In genomic region chr3:172685331-172686214, GRCh38 we compare ENCODE assay signal across 13 cellular contexts. TPM values are rescaled to one million over a fixed set of nuclear protein-coding genes. Genes with fewer than 3 reads are reported as not detected.
DNase-seq lines count a peak whose midpoint lies in the region; ATAC-seq, FAIRE-seq and TF ChIP-seq lines count a peak whose summit lies in the region.
"Had no signal": no experiment of that assay in that cellular context is flagged by ENCODE, and none has a peak within 500 bp of the region (broad histone marks: within the 10 kb centered on the region; RNA-seq: fewer than 3 reads in every experiment).

No MANE protein-coding gene starts in this region.

- H2AFZ ChIP-seq in smooth muscle cell (ENCODE audit: low read depth): no peak overlapping the region
- H2AFZ ChIP-seq: parathyroid adenoma had no signal

- no peak for TF ChIP-seq POLR2A in tibial nerve (IDR thresholded peaks at IDR 0.05)

- no peak for TF ChIP-seq CTCF in cardiac fibroblast (IDR thresholded peaks at IDR 0.05; ENCODE audit: low read depth, low read length)
- no peak for TF ChIP-seq CTCF in smooth muscle cell (IDR thresholded peaks at IDR 0.05; ENCODE audit: borderline replicate concordance, insufficient read depth, poor library complexity, severe bottlenecking)
- TF ChIP-seq CTCF in pancreas (IDR thresholded peaks at IDR 0.05): no peak
- TF ChIP-seq CTCF in tibial nerve (IDR thresholded peaks at IDR 0.05): no peak

- H3F3A ChIP-seq in smooth muscle cell (ENCODE audit: low read depth): no peaks in the 10 kb centered on the region

- no peak overlapping the region for H3K4me3 Mint-ChIP-seq in activated CD8-positive, alpha-beta memory T cell treated with anti-CD3 and anti-CD28 coated beads, Interleukin-2, amount 10 ng/mL, durations not matched to agents 7 days and 5 days

- FAIRE-seq in pancreas (lab: Jason Lieb, UNC): no peak

- H3K27me3 Mint-ChIP-seq in activated CD8-positive, alpha-beta memory T cell treated with anti-CD3 and anti-CD28 coated beads, Interleukin-2, amount 10 ng/mL, durations not matched to agents 7 days and 5 days: no peaks in the 10 kb centered on the region

- peak overlapping the region; percentile 65 for H3K27ac Mint-ChIP-seq in activated CD8-positive, alpha-beta memory T cell treated with anti-CD3 and anti-CD28 coated beads, Interleukin-2, amount 10 ng/mL, durations not matched to agents 7 days and 5 days

- no peaks in the 10 kb centered on the region for H3K36me3 Mint-ChIP-seq in activated CD8-positive, alpha-beta memory T cell treated with anti-CD3 and anti-CD28 coated beads, Interleukin-2, amount 10 ng/mL, durations not matched to agents 7 days and 5 days

- H3K4me1 ChIP-seq in smooth muscle cell (ENCODE audit: low read depth) (no peaks in the 10 kb centered on the region), pancreas (peaks cover 0 to 16% (median 3%) of the 10 kb centered on the region in 3 donors), tibial nerve (no peaks in the 10 kb centered on the region)

- H3K27ac ChIP-seq in smooth muscle cell (ENCODE audit: low read depth) (peak overlapping the region; percentile 62), pancreas (no peak overlapping the region), tibial nerve (no peak overlapping the region)
- H3K27ac ChIP-seq: parathyroid adenoma, upper lobe of left lung had no signal

- no peaks in the 10 kb centered on the region for H3K9me3 Mint-ChIP-seq in activated CD8-positive, alpha-beta memory T cell treated with anti-CD3 and anti-CD28 coated beads, Interleukin-2, amount 10 ng/mL, durations not matched to agents 7 days and 5 days (ENCODE audit: low read depth)

- H3K4me2 ChIP-seq in smooth muscle cell: no peak overlapping the region

- H3K36me3 ChIP-seq in smooth muscle cell (ENCODE audit: low read depth) (no peaks in the 10 kb centered on the region), pancreas (no peaks in the 10 kb centered on the region), tibial nerve (no peaks in the 10 kb centered on the region)
- H3K36me3 ChIP-seq: upper lobe of left lung had no signal

- H3K27me3 ChIP-seq in smooth muscle cell (ENCODE audit: low read depth) (no peaks in the 10 kb centered on the region), pancreas (no peaks in the 10 kb centered on the region), tibial nerve (no peaks in the 10 kb centered on the region)
- H3K27me3 ChIP-seq: upper lobe of left lung had no signal

- no peak overlapping the region for H3K9ac ChIP-seq in smooth muscle cell (ENCODE audit: low read depth)
- H3K9ac ChIP-seq: parathyroid adenoma had no signal

- H3K79me2 ChIP-seq in smooth muscle cell (ENCODE audit: low read depth): no peaks in the 10 kb centered on the region

- WGBS in smooth muscle cell (ENCODE audit: low lambda C conversion rate): 62% methylated on average over 7 of the region's 7 CpGs
- WGBS in pancreas, 2 donors: 76 to 83% methylated on average over 7 of the region's 7 CpGs
- 80 to 83% methylated on average over 7 of the region's 7 CpGs for WGBS in tibial nerve, 2 donors

- intact Hi-C loops in pancreas (cut with DNase I): no loop called here

- H4K20me1 ChIP-seq in smooth muscle cell (ENCODE audit: low read depth): no peaks in the 10 kb centered on the region

- peak; percentile 73 for ATAC-seq in activated CD8-positive, alpha-beta memory T cell treated with anti-CD3 and anti-CD28 coated beads, Interleukin-2, amount 10 ng/mL, durations not matched to agents 7 days and 5 days
- ATAC-seq in pancreas: no peak

- no peak for DNase-seq in activated CD8-positive, alpha-beta memory T cell treated with anti-CD3 and anti-CD28 coated beads, Interleukin-2, amount 10 ng/mL, durations not matched to agents 7 days and 5 days
- DNase-seq in activated CD8-positive, alpha-beta memory T cell treated with anti-CD3 and anti-CD28 coated beads, Interleukin-2, amount 50 U/mL, for 4 hours: no peak
- DNase-seq in M059J (ENCODE audit: low read depth) (peak; percentile 64), cardiac fibroblast (ENCODE audit: low read depth in 2 of 2) (peak; percentile 42 to 69), smooth muscle cell (lab: John Stamatoyannopoulos, UW; ENCODE audit: unreplicated experiment) (no peak), pancreas (no peak), tibial nerve (ENCODE audit: low spot score in 2 of 2) (no peak), NCI-H524 (lab: John Stamatoyannopoulos, UW) (no peak)
- DNase-seq: activated CD4-positive, CD25-positive, alpha-beta regulatory T cell; activated gamma-delta T cell treated with Interleukin-2 at 50 U/mL for 16 hours; midbrain; upper lobe of left lung had no signal

- peaks cover 29% of the 10 kb centered on the region for H3K4me1 Mint-ChIP-seq in activated CD8-positive, alpha-beta memory T cell treated with anti-CD3 and anti-CD28 coated beads, Interleukin-2, amount 10 ng/mL, durations not matched to agents 7 days and 5 days

- CTCF ChIA-PET in activated CD8-positive, alpha-beta memory T cell treated with anti-CD3 and anti-CD28 coated beads, Interleukin-2, amount 10 ng/mL, durations not matched to agents 7 days and 5 days (lab: Charles Lee): interaction anchor here (0.7 to 4.0 kb wide), 8 partner anchors 9 to 25 kb away, joined by 3 to 24 read pairs (median 4); partner anchors contain the start of gene NCEH1

- H3K4me3 ChIP-seq in cardiac fibroblast (replicated peaks in 1 of 2; ENCODE audit: low read depth in 2 of 2, low read length in 2 of 2) (no peak overlapping the region), smooth muscle cell (no peak overlapping the region), pancreas (no peak overlapping the region), tibial nerve (no peak overlapping the region)
- H3K4me3 ChIP-seq: upper lobe of left lung had no signal

- no peak for TF ChIP-seq EP300 in tibial nerve (IDR thresholded peaks at IDR 0.05)

- H3K9me3 ChIP-seq in smooth muscle cell (replicated peaks; ENCODE audit: low read depth) (no peaks in the 10 kb centered on the region), pancreas (no peaks in the 10 kb centered on the region), tibial nerve (no peaks in the 10 kb centered on the region)
- H3K9me3 ChIP-seq: upper lobe of left lung had no signal

RNA-seq across cellular contexts. Expression of gene NCEH1, which starts 25.3 kb away (rescaled TPM):
- total RNA-seq in activated CD8-positive, alpha-beta memory T cell treated with anti-CD3 and anti-CD28 coated beads, Interleukin-2, amount 10 ng/mL, durations not matched to agents 7 days and 5 days: 10 to 100 TPM in 1 of 2 experiments, 1 to 10 TPM in 1; 8.8 to 11.4 TPM
- 78.4 and 110 TPM in 2 replicates for total RNA-seq in M059J (2014; rRNA removed; shearing (Covaris generic))
- total RNA-seq in smooth muscle cell (4.6 and 5.3 TPM in 2 replicates), pancreas (10 to 100 TPM in 2 of 6 donors, 1 to 10 TPM in 4; 4.7 to 26.0 (median 7.3) TPM), tibial nerve (10 to 100 TPM in 1 of 4 donors, 1 to 10 TPM in 3; 4.3 to 13.5 (median 5.5) TPM)
- polyA plus RNA-seq in smooth muscle cell (1.9 and 3.6 TPM in 2 replicates), pancreas (1 to 10 TPM; 2.6 to 3.9 TPM)

Comparison
In these comparisons a context has a peak if more than half of its experiments do, and no peak if none do; other contexts are left out.
1. DNase-seq: peak in M059J (single experiment) and cardiac fibroblast (2 of 2); none in activated CD8-positive, alpha-beta memory T cell treated with anti-CD3 and anti-CD28 coated beads, Interleukin-2, amount 10 ng/mL, durations not matched to agents 7 days and 5 days (single experiment), activated CD8-positive, alpha-beta memory T cell treated with anti-CD3 and anti-CD28 coated beads, Interleukin-2, amount 50 U/mL, for 4 hours (single experiment), smooth muscle cell (single experiment), pancreas (0 of 6), tibial nerve (0 of 2) and NCI-H524 (0 of 2).